Comparison of ENCODE assay signal across 1 cellular context in the genomic region with DNA sequence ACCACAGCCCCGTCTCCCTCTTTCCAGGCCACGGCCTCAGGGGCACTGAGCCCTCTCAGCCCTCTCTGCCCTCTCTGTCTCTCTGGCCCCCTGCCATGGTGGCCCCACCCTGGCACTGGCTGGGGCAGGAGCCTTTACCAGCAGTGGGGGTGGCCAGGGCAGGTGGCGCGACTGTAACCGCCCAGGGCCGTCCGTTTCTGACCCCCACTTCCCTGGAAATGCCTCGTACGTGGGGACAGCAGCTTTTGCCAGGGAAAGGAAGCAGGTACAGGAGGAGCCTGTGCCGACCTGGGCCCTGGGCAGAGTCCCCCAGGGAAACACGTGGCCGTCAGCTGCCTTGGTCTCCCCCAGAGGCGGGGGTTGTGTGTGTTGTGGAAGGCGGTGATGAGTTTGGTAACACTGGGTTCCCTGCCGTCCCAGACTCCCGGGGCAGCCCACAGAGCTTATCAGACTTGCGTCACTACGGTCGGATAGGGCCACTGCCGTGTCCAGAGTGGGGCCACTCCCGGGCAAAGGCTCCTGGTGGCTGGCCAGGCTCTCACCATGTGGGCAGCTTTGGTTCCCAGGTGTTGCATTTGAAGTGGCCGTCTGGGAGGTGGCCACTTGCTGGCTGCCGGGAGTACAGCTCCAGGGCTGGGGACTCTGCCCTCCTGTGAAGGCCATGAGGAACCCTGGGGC.
TF ChIP-seq lines count a peak whose summit lies in the region.

No MANE protein-coding gene starts in this region.

TF ChIP-seq in liver, 16 proteins besides CTCF, POLR2A, EP300 and RAD21 (continued from another document):
- TF ChIP-seq, protein P1, sequence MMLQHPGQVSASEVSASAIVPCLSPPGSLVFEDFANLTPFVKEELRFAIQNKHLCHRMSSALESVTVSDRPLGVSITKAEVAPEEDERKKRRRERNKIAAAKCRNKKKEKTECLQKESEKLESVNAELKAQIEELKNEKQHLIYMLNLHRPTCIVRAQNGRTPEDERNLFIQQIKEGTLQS (IDR thresholded peaks at IDR 0.05): peak; percentile 95
- TF ChIP-seq JUND (IDR thresholded peaks at IDR 0.05) (peak in 1 of 2 donors; percentile 78), GABPA (IDR thresholded peaks at IDR 0.05 in 1 of 2, conservative IDR thresholded peaks at IDR 0.05 in 1 of 2) (peak in 1 of 2 donors; percentile 56), EGR1 (IDR thresholded peaks at IDR 0.05; ENCODE audit: low read depth in 2 of 2) (peak; percentile 58 to 76)
